In genomic region chr2:241702155-241702404, GRCh38 we compare ENCODE assay signal across 8 cellular contexts. TPM values are rescaled to one million over a fixed set of nuclear protein-coding genes. Genes with fewer than 3 reads are reported as not detected.
A peak's percentile ranks its signal among the peaks of the same experiment; 100 is the strongest.
DNase-seq lines count a peak whose midpoint lies in the region; ATAC-seq, FAIRE-seq and TF ChIP-seq lines count a peak whose summit lies in the region.

No MANE protein-coding gene starts in this region.

- H3K36me3 ChIP-seq in bronchial epithelial cell (ENCODE audit: control insufficient read depth, insufficient read depth, low read length) = peaks cover 7% of the 10 kb centered on the region
- peaks cover 0 to 17% (median 4%) of the 10 kb centered on the region in 3 experiments for H3K36me3 ChIP-seq in naive thymus-derived CD4-positive, alpha-beta T cell (ENCODE audit: control insufficient read depth in 2 of 3, insufficient read depth in 3 of 3, low read length in 3 of 3)

- H3K9me3 ChIP-seq in naive thymus-derived CD4-positive, alpha-beta T cell (ENCODE audit: control insufficient read depth in 2 of 3, low read length in 3 of 3) = no peaks in the 10 kb centered on the region

- peaks cover 11 to 39% (median 26%) of the 10 kb centered on the region in 7 donors for H3K4me1 Mint-ChIP-seq in naive thymus-derived CD4-positive, alpha-beta T cell

- H3K4me3 Mint-ChIP-seq in naive thymus-derived CD4-positive, alpha-beta T cell = peak overlapping the region in 5 of 10 donors; percentile 74 to 87 (median 84)

- intact Hi-C loops in naive thymus-derived CD4-positive, alpha-beta T cell (cut with micrococcal nuclease) = loop anchor here (1.0 to 10.0 kb wide), 13 partner anchors 16 to 1137 kb away; partner anchors contain the start of genes D2HGDH (in 2 of the 2), HDLBP (in 2 of the 2), SEPTIN2 (in 2 of the 2) and ATG4B (in 1 of the 2)

- H3K9me3 Mint-ChIP-seq in naive thymus-derived CD4-positive, alpha-beta T cell = peaks cover 0 to 6% (median 0%) of the 10 kb centered on the region in 11 donors

- peak; percentile 89 for ATAC-seq in naive thymus-derived CD4-positive, alpha-beta T cell
- ATAC-seq in GM18873 (IDR thresholded peaks at IDR 0.05; ENCODE audit: low FRiP score, unreplicated experiment) = no peak
- no peak for ATAC-seq in HG03280 (IDR thresholded peaks at IDR 0.05; ENCODE audit: unreplicated experiment)

- H3K4me3 ChIP-seq in bronchial epithelial cell (ENCODE audit: low read depth, low read length) = peak overlapping the region; percentile 93
- peak overlapping the region; percentile 67 for H3K4me3 ChIP-seq in naive thymus-derived CD4-positive, alpha-beta T cell (ENCODE audit: low read length)

- FAIRE-seq in GM18507 (lab: Jason Lieb, UNC) = no peak
- no peak for FAIRE-seq in bronchial epithelial cell (lab: Jason Lieb, UNC)

- H3K36me3 Mint-ChIP-seq in naive thymus-derived CD4-positive, alpha-beta T cell = peaks cover 6 to 23% (median 15%) of the 10 kb centered on the region in 5 donors

- peak overlapping the region; percentile 75 for H3K27ac ChIP-seq in naive thymus-derived CD4-positive, alpha-beta T cell (ENCODE audit: low read depth, low read length)
- H3K27ac ChIP-seq in substantia nigra (ENCODE audit: low read depth, low read length, poor library complexity, severe bottlenecking) = peak overlapping the region; percentile 87

- DNase-seq in GM18507 (ENCODE audit: extremely low spot score, insufficient read length, low read depth) (peak; percentile 71), T follicular helper cell (ENCODE audit: low read depth) (peak; percentile 77), bronchial epithelial cell (ENCODE audit: low read depth) (no peak), substantia nigra (lab: John Stamatoyannopoulos, UW) (peak in 24 of 49 donors; percentile 50 to 94 (median 82)), ACHN (no peak)
- DNase-seq in naive thymus-derived CD4-positive, alpha-beta T cell = peak in 3 of 9 donors; percentile 79 to 92 (median 88)

- H3K27ac Mint-ChIP-seq in naive thymus-derived CD4-positive, alpha-beta T cell = peak overlapping the region in 2 of 9 donors; percentile 23 to 84

- in situ Hi-C loops in ACHN (cut with HindIII; ENCODE audit: low pct_ligation_motif_present, low pct_unique_long_range_greater_than_20kb, low sequenced_read_pairs) = no loop called here

- CTCF ChIA-PET in naive thymus-derived CD4-positive, alpha-beta T cell (lab: Charles Lee) = interaction anchor here (1.0 to 2.7 kb wide), 4 partner anchors 13 to 32 kb away, joined by 4 to 12 read pairs (median 7); partner anchors contain the start of genes D2HGDH and DTYMK

- TF ChIP-seq CTCF in bronchial epithelial cell (IDR thresholded peaks at IDR 0.05; ENCODE audit: insufficient read depth, low read length, severe bottlenecking) = no peak

- POLR2A ChIA-PET in naive thymus-derived CD4-positive, alpha-beta T cell (lab: Charles Lee) = interaction anchor here (0.6 to 6.3 kb wide), 16 partner anchors 11 to 1136 kb away, joined by 3 to 86 read pairs (median 5); partner anchors contain the start of genes D2HGDH and DTYMK

- no peaks in the 10 kb centered on the region for H3K27me3 ChIP-seq in bronchial epithelial cell (ENCODE audit: control insufficient read depth, insufficient read depth, low read length)
- H3K27me3 ChIP-seq in naive thymus-derived CD4-positive, alpha-beta T cell (ENCODE audit: control insufficient read depth in 2 of 2, insufficient read depth in 2 of 2, low read length in 2 of 2) = no peaks in the 10 kb centered on the region

- no peaks in the 10 kb centered on the region for H3K27me3 Mint-ChIP-seq in naive thymus-derived CD4-positive, alpha-beta T cell

- H3K4me1 ChIP-seq in naive thymus-derived CD4-positive, alpha-beta T cell (ENCODE audit: control insufficient read depth in 2 of 2, insufficient read depth in 2 of 2, low read length in 2 of 2) = peaks cover 7 to 12% of the 10 kb centered on the region in 2 donors

RNA-seq across cellular contexts. Expression of gene ING5, which starts 0.2 kb away (rescaled TPM):
- total RNA-seq in bronchial epithelial cell = 19.7 and 27.1 TPM in 2 replicates
- total RNA-seq in naive thymus-derived CD4-positive, alpha-beta T cell = 100 to 1,000 TPM in 1 of 5 experiments, 10 to 100 TPM in 4; 37.5 to 102 (median 65.4) TPM
- polyA plus RNA-seq in naive thymus-derived CD4-positive, alpha-beta T cell = 10 to 100 TPM; 22.3 to 38.7 TPM

RNA-seq across cellular contexts. Expression of gene DTYMK, which starts 15.5 kb away (rescaled TPM):
- 10.6 and 21.1 TPM in 2 replicates for total RNA-seq in bronchial epithelial cell
- 10 to 100 TPM; 12.0 to 65.7 (median 17.0) TPM for total RNA-seq in naive thymus-derived CD4-positive, alpha-beta T cell
- polyA plus RNA-seq in naive thymus-derived CD4-positive, alpha-beta T cell = 10 to 100 TPM; 34.9 to 45.7 TPM

RNA-seq across cellular contexts. Expression of gene D2HGDH, which starts 32.4 kb away (rescaled TPM):
- total RNA-seq in bronchial epithelial cell = 10.3 and 12.7 TPM in 2 replicates
- total RNA-seq in naive thymus-derived CD4-positive, alpha-beta T cell = 10 to 100 TPM; 32.5 to 49.8 (median 41.1) TPM
- 1 to 10 TPM; 3.5 to 5.3 TPM for polyA plus RNA-seq in naive thymus-derived CD4-positive, alpha-beta T cell

Comparison
In these comparisons a context has a peak if more than half of its experiments do, and no peak if none do; other contexts are left out.
1. DNase-seq: peak in GM18507 (single experiment) and T follicular helper cell (single experiment); none in bronchial epithelial cell (single experiment) and ACHN (single experiment).